11 cellular contexts compared by ENCODE assay signal in genomic region chr2:52934354-52934898, GRCh38.
A peak's percentile ranks its signal among the peaks of the same experiment; 100 is the strongest.
DNase-seq lines count a peak whose midpoint lies in the region; ATAC-seq and TF ChIP-seq lines count a peak whose summit lies in the region.
"Had no signal": no experiment of that assay in that cellular context is flagged by ENCODE, and none has a peak within 500 bp of the region (broad histone marks: within the 10 kb centered on the region; RNA-seq: fewer than 3 reads in every experiment).

No MANE protein-coding gene starts in this region.

- ATAC-seq in GM21528 (IDR thresholded peaks at IDR 0.05; ENCODE audit: low FRiP score, unreplicated experiment), result peak; percentile 58
- ATAC-seq in HG03095 (IDR thresholded peaks at IDR 0.05; ENCODE audit: unreplicated experiment), result no peak
- ATAC-seq: K562 had no signal

- peak; percentile 1 for DNase-seq in AG08396 (ENCODE audit: low spot score)
- peak; percentile 57 for DNase-seq in HS-27A (ENCODE audit: low read depth)
- DNase-seq in epithelial cell of proximal tubule (ENCODE audit: low read depth), result peak; percentile 31
- DNase-seq in Kasumi-1 (lab: John Stamatoyannopoulos, UW), result no peak
- DNase-seq in coronary artery (ENCODE audit: low spot score), result no peak
- no peak for DNase-seq in GM20000 (ENCODE audit: low spot score)
- DNase-seq: activated CD4-positive, alpha-beta T cell treated with anti-CD3 and anti-CD28 coated beads, Interleukin-2, amount 10 ng/mL, durations not matched to agents 7 days and 5 days had no signal

- H3K27ac ChIP-seq in coronary artery, result no peak overlapping the region
- H3K27ac ChIP-seq: BLaER1 had no signal

- H3K4me3 ChIP-seq in epithelial cell of proximal tubule (ENCODE audit: low read depth, low read length) (no peak overlapping the region), coronary artery (no peak overlapping the region)
- H3K4me3 ChIP-seq: BLaER1, K562 had no signal

- no peak for TF ChIP-seq CTCF in epithelial cell of proximal tubule (conservative IDR thresholded peaks at IDR 0.05; ENCODE audit: low read depth, low read length)
- no peak for TF ChIP-seq CTCF in coronary artery (IDR thresholded peaks at IDR 0.05)
- TF ChIP-seq CTCF in GM20000 (IDR thresholded peaks at IDR 0.05; ENCODE audit: extremely low read depth, missing control alignments), result no peak

Comparison
In these comparisons a context has a peak if more than half of its experiments do, and no peak if none do; other contexts are left out.
1. DNase-seq: peak in AG08396 (single experiment), HS-27A (single experiment) and epithelial cell of proximal tubule (single experiment); none in Kasumi-1 (0 of 2), coronary artery (single experiment) and GM20000 (single experiment).